ENCODE assay signal across 24 cellular contexts in genomic region chr7:2278026-2278425, GRCh38.
"Had no signal": no experiment of that assay in that cellular context is flagged by ENCODE, and none has a peak within 500 bp of the region (broad histone marks: within the 10 kb centered on the region; RNA-seq: fewer than 3 reads in every experiment).

No MANE protein-coding gene starts in this region.

- H3K9me3 Mint-ChIP-seq: activated CD4-positive, alpha-beta memory T cell treated with anti-CD3 and anti-CD28 coated beads for 36 hours; activated CD4-positive, alpha-beta T cell treated with anti-CD3 and anti-CD28 coated beads, Interleukin-2, amount 10 ng/mL, durations not matched to agents 24 days and 14 days; activated T-cell treated with anti-CD3 and anti-CD28 coated beads, Interleukin-2, amount 50 U/mL, for 4 hours; activated T-helper 17 cell treated with anti-CD3 and anti-CD28 coated beads, Interleukin-2, amount 50 U/mL, for 72 hours; effector memory CD8-positive, alpha-beta T cell; nephron had no signal

- H3K27ac Mint-ChIP-seq: activated CD4-positive, alpha-beta memory T cell treated with anti-CD3 and anti-CD28 coated beads for 36 hours; activated CD4-positive, alpha-beta T cell treated with anti-CD3 and anti-CD28 coated beads, Interleukin-2, amount 10 ng/mL, durations not matched to agents 24 days and 14 days; activated T-helper 17 cell treated with anti-CD3 and anti-CD28 coated beads, Interleukin-2, amount 50 U/mL, for 72 hours; effector memory CD8-positive, alpha-beta T cell had no signal

- H3K9me3 ChIP-seq: gastroesophageal sphincter, right atrium auricular region, testis, transverse colon had no signal

- ATAC-seq: activated T-cell treated with anti-CD3 and anti-CD28 coated beads, Interleukin-2, amount 50 U/mL, for 4 hours; activated T-helper 17 cell treated with anti-CD3 and anti-CD28 coated beads, Interleukin-2, amount 50 U/mL, for 72 hours; effector memory CD8-positive, alpha-beta T cell; gastroesophageal sphincter; left lobe of liver; stimulated activated naive CD8-positive, alpha-beta T cell treated with anti-CD3 and anti-CD28 coated beads, Interleukin-15, Interleukin-2, amounts not matched to agents 100 U/mL and 50 U/mL, for 24 hours had no signal

- H3K27me3 Mint-ChIP-seq: activated CD4-positive, alpha-beta memory T cell treated with anti-CD3 and anti-CD28 coated beads for 36 hours; activated CD4-positive, alpha-beta T cell treated with anti-CD3 and anti-CD28 coated beads, Interleukin-2, amount 10 ng/mL, durations not matched to agents 24 days and 14 days; activated T-helper 17 cell treated with anti-CD3 and anti-CD28 coated beads, Interleukin-2, amount 50 U/mL, for 72 hours; effector memory CD8-positive, alpha-beta T cell had no signal

- DNase-seq: activated CD4-positive, alpha-beta memory T cell treated with anti-CD3 and anti-CD28 coated beads for 36 hours; activated CD4-positive, alpha-beta T cell treated with anti-CD3 and anti-CD28 coated beads, Interleukin-2, amount 10 ng/mL, durations not matched to agents 24 days and 14 days; activated CD4-positive, CD25-positive, alpha-beta regulatory T cell treated with anti-CD3 and anti-CD28 coated beads, Interleukin-2, amount 50 U/mL, for 72 hours; activated gamma-delta T cell treated with Interleukin-2 at 50 U/mL for 16 hours; activated naive CD4-positive, alpha-beta T cell treated with anti-CD3 and anti-CD28 coated beads, Interleukin-2, amount 50 U/mL, for 16 hours; activated T-cell treated with anti-CD3 and anti-CD28 coated beads, Interleukin-2, amount 50 U/mL, for 4 hours; amniotic stem cell; caudate nucleus; cortex of kidney; effector memory CD8-positive, alpha-beta T cell; hippocampal formation; kidney glomerular epithelial cell; stimulated activated CD4-positive, alpha-beta T cell treated with anti-CD3 and anti-CD28 coated beads, Interleukin-1b, Interleukin-23, amount 100 ng/mL, for 48 hours; stimulated activated naive CD8-positive, alpha-beta T cell treated with anti-CD3 and anti-CD28 coated beads, Interleukin-15, Interleukin-2, amounts not matched to agents 100 U/mL and 50 U/mL, for 24 hours; testis; transverse colon had no signal

- H3K27ac ChIP-seq: gastroesophageal sphincter, right atrium auricular region, testis, transverse colon, VCaP had no signal

- H3K4me2 ChIP-seq: smooth muscle cell had no signal

- H3K27me3 ChIP-seq: gastroesophageal sphincter, right atrium auricular region, testis, transverse colon had no signal

- H3K4me1 Mint-ChIP-seq: activated T-helper 17 cell treated with anti-CD3 and anti-CD28 coated beads, Interleukin-2, amount 50 U/mL, for 72 hours had no signal

- H3K4me3 ChIP-seq: gastroesophageal sphincter, lung, right atrium auricular region, smooth muscle cell, testis, transverse colon had no signal

- H3K4me3 Mint-ChIP-seq: activated CD4-positive, alpha-beta memory T cell treated with anti-CD3 and anti-CD28 coated beads for 36 hours; activated CD4-positive, alpha-beta T cell treated with anti-CD3 and anti-CD28 coated beads, Interleukin-2, amount 10 ng/mL, durations not matched to agents 24 days and 14 days; activated T-cell treated with anti-CD3 and anti-CD28 coated beads, Interleukin-2, amount 50 U/mL, for 4 hours; activated T-helper 17 cell treated with anti-CD3 and anti-CD28 coated beads, Interleukin-2, amount 50 U/mL, for 72 hours; effector memory CD8-positive, alpha-beta T cell; nephron had no signal
